1 cellular context compared by ENCODE assay signal in genomic region chr10:99329238-99329890, GRCh38.
TF ChIP-seq lines count a peak whose summit lies in the region.

CNNM1 (plus strand) TSS chr10:99329356; CDS start chr10:99329388, 32 bp downstream.

TF ChIP-seq in HepG2, 621 proteins besides CTCF, POLR2A, EP300 and RAD21 (continued from another document and continues in another):
- no peak; the same call in 1 of the 2 replicates for TF ChIP-seq ZNF350 (CRISPR knock-in tag; IDR thresholded peaks at IDR 0.05; ENCODE audit: borderline replicate concordance, low read depth)
- no peak for TF ChIP-seq NR2F1 (CRISPR knock-in tag; IDR thresholded peaks at IDR 0.05)
- TF ChIP-seq FOXK2 (IDR thresholded peaks at IDR 0.05): no peak
- no peak; the same call in 1 of the 2 replicates for TF ChIP-seq ZNF121 (CRISPR knock-in tag; IDR thresholded peaks at IDR 0.05)
- TF ChIP-seq ZSCAN12 (CRISPR knock-in tag; IDR thresholded peaks at IDR 0.05): no peak
- TF ChIP-seq XBP1 (CRISPR knock-in tag; IDR thresholded peaks at IDR 0.05): no peak
- TF ChIP-seq, protein P1, sequence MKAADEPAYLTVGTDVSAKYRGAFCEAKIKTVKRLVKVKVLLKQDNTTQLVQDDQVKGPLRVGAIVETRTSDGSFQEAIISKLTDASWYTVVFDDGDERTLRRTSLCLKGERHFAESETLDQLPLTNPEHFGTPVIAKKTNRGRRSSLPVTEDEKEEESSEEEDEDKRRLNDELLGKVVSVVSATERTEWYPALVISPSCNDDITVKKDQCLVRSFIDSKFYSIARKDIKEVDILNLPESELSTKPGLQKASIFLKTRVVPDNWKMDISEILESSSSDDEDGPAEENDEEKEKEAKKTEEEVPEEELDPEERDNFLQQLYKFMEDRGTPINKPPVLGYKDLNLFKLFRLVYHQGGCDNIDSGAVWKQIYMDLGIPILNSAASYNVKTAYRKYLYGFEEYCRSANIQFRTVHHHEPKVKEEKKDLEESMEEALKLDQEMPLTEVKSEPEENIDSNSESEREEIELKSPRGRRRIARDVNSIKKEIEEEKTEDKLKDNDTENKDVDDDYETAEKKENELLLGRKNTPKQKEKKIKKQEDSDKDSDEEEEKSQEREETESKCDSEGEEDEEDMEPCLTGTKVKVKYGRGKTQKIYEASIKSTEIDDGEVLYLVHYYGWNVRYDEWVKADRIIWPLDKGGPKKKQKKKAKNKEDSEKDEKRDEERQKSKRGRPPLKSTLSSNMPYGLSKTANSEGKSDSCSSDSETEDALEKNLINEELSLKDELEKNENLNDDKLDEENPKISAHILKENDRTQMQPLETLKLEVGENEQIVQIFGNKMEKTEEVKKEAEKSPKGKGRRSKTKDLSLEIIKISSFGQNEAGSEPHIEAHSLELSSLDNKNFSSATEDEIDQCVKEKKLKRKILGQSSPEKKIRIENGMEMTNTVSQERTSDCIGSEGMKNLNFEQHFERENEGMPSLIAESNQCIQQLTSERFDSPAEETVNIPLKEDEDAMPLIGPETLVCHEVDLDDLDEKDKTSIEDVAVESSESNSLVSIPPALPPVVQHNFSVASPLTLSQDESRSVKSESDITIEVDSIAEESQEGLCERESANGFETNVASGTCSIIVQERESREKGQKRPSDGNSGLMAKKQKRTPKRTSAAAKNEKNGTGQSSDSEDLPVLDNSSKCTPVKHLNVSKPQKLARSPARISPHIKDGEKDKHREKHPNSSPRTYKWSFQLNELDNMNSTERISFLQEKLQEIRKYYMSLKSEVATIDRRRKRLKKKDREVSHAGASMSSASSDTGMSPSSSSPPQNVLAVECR (CRISPR knock-in tag; IDR thresholded peaks at IDR 0.05; ENCODE audit: borderline replicate concordance): peak; percentile 65
- TF ChIP-seq, protein P2, sequence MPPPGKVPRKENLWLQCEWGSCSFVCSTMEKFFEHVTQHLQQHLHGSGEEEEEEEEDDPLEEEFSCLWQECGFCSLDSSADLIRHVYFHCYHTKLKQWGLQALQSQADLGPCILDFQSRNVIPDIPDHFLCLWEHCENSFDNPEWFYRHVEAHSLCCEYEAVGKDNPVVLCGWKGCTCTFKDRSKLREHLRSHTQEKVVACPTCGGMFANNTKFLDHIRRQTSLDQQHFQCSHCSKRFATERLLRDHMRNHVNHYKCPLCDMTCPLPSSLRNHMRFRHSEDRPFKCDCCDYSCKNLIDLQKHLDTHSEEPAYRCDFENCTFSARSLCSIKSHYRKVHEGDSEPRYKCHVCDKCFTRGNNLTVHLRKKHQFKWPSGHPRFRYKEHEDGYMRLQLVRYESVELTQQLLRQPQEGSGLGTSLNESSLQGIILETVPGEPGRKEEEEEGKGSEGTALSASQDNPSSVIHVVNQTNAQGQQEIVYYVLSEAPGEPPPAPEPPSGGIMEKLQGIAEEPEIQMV (CRISPR knock-in tag; IDR thresholded peaks at IDR 0.05; ENCODE audit: low read depth): no peak
- TF ChIP-seq CHD4 (IDR thresholded peaks at IDR 0.05; ENCODE audit: borderline replicate concordance, low read length): no peak
- no peak for TF ChIP-seq SP1 (IDR thresholded peaks at IDR 0.05)
- TF ChIP-seq SP1 (CRISPR knock-in tag; IDR thresholded peaks at IDR 0.05): no peak
- TF ChIP-seq ZNF530 (CRISPR knock-in tag; IDR thresholded peaks at IDR 0.05; ENCODE audit: low read depth): no peak
- TF ChIP-seq TFAP4 (IDR thresholded peaks at IDR 0.05; ENCODE audit: borderline replicate concordance, low read depth): no peak
- TF ChIP-seq CENPT (CRISPR knock-in tag; IDR thresholded peaks at IDR 0.05; ENCODE audit: low read depth): no peak
- TF ChIP-seq ZNF746 (CRISPR knock-in tag; IDR thresholded peaks at IDR 0.05): 0 out of 2 replicates have a peak, but pooled peaks have one; percentile 38
- no peak for TF ChIP-seq MAFF (IDR thresholded peaks at IDR 0.05; ENCODE audit: low read depth, low read length)
- TF ChIP-seq CREM (IDR thresholded peaks at IDR 0.05): no peak
- no peak for TF ChIP-seq CREM (CRISPR knock-in tag; IDR thresholded peaks at IDR 0.05)
- TF ChIP-seq ZBTB21 (CRISPR knock-in tag; IDR thresholded peaks at IDR 0.05): no peak
- no peak for TF ChIP-seq RXRB (CRISPR knock-in tag; IDR thresholded peaks at IDR 0.05; ENCODE audit: borderline replicate concordance)
- TF ChIP-seq ZNF468 (CRISPR knock-in tag; IDR thresholded peaks at IDR 0.05): no peak; the same call in 1 of the 2 replicates
- no peak for TF ChIP-seq U2AF2 (IDR thresholded peaks at IDR 0.05; ENCODE audit: low read depth, low read length)
- TF ChIP-seq, protein P3, sequence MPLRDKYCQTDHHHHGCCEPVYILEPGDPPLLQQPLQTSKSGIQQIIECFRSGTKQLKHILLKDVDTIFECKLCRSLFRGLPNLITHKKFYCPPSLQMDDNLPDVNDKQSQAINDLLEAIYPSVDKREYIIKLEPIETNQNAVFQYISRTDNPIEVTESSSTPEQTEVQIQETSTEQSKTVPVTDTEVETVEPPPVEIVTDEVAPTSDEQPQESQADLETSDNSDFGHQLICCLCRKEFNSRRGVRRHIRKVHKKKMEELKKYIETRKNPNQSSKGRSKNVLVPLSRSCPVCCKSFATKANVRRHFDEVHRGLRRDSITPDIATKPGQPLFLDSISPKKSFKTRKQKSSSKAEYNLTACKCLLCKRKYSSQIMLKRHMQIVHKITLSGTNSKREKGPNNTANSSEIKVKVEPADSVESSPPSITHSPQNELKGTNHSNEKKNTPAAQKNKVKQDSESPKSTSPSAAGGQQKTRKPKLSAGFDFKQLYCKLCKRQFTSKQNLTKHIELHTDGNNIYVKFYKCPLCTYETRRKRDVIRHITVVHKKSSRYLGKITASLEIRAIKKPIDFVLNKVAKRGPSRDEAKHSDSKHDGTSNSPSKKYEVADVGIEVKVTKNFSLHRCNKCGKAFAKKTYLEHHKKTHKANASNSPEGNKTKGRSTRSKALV (CRISPR knock-in tag; IDR thresholded peaks at IDR 0.05): no peak; the same call in 1 of the 2 replicates
- TF ChIP-seq RNF2 (conservative IDR thresholded peaks at IDR 0.05; ENCODE audit: low read depth): no peak
- no peak for TF ChIP-seq TEAD2 (CRISPR knock-in tag; IDR thresholded peaks at IDR 0.05)
- no peak for TF ChIP-seq ZSCAN30 (CRISPR knock-in tag; IDR thresholded peaks at IDR 0.05)
- no peak for TF ChIP-seq TBL1XR1 (IDR thresholded peaks at IDR 0.05; ENCODE audit: borderline replicate concordance, low read length, partially characterized antibody)
- no peak for TF ChIP-seq KDM5A (IDR thresholded peaks at IDR 0.05; ENCODE audit: borderline replicate concordance, low read length)
- TF ChIP-seq ZNF414 (CRISPR knock-in tag; IDR thresholded peaks at IDR 0.05): peak; percentile 61
- no peak for TF ChIP-seq HOXD1 (CRISPR knock-in tag; IDR thresholded peaks at IDR 0.05)
- TF ChIP-seq ZNF775 (CRISPR knock-in tag; IDR thresholded peaks at IDR 0.05; ENCODE audit: borderline replicate concordance): no peak
- TF ChIP-seq ETV6 (CRISPR knock-in tag; conservative IDR thresholded peaks at IDR 0.05): no peak
- no peak for TF ChIP-seq RFXANK (CRISPR knock-in tag; IDR thresholded peaks at IDR 0.05)
- TF ChIP-seq ZMYM4 (CRISPR knock-in tag; IDR thresholded peaks at IDR 0.05): peak; percentile 50; the same call in 1 of the 2 replicates
- no peak for TF ChIP-seq ZSCAN20 (CRISPR knock-in tag; IDR thresholded peaks at IDR 0.05; ENCODE audit: borderline replicate concordance)
- 0 out of 2 replicates have a peak, but pooled peaks have one; percentile 44 for TF ChIP-seq NR1H2 (CRISPR knock-in tag; IDR thresholded peaks at IDR 0.05; ENCODE audit: borderline replicate concordance, low read depth)
- peak; percentile 47; the same call in 1 of the 2 replicates for TF ChIP-seq PITX1 (CRISPR knock-in tag; IDR thresholded peaks at IDR 0.05)
- 0 out of 2 replicates have a peak, but pooled peaks have one; percentile 74 for TF ChIP-seq ZNF329 (CRISPR knock-in tag; IDR thresholded peaks at IDR 0.05; ENCODE audit: low read depth)
- 0 out of 2 replicates have a peak, but pooled peaks have one; percentile 31 for TF ChIP-seq ZBTB46 (CRISPR knock-in tag; IDR thresholded peaks at IDR 0.05; ENCODE audit: borderline replicate concordance)
- TF ChIP-seq, protein P4, sequence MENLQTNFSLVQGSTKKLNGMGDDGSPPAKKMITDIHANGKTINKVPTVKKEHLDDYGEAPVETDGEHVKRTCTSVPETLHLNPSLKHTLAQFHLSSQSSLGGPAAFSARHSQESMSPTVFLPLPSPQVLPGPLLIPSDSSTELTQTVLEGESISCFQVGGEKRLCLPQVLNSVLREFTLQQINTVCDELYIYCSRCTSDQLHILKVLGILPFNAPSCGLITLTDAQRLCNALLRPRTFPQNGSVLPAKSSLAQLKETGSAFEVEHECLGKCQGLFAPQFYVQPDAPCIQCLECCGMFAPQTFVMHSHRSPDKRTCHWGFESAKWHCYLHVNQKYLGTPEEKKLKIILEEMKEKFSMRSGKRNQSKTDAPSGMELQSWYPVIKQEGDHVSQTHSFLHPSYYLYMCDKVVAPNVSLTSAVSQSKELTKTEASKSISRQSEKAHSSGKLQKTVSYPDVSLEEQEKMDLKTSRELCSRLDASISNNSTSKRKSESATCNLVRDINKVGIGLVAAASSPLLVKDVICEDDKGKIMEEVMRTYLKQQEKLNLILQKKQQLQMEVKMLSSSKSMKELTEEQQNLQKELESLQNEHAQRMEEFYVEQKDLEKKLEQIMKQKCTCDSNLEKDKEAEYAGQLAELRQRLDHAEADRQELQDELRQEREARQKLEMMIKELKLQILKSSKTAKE (CRISPR knock-in tag; IDR thresholded peaks at IDR 0.05; ENCODE audit: borderline replicate concordance): 0 out of 2 replicates have a peak, but pooled peaks have one; percentile 49
- TF ChIP-seq MTA3 (CRISPR knock-in tag; IDR thresholded peaks at IDR 0.05): no peak
- TF ChIP-seq ZNF180 (CRISPR knock-in tag; IDR thresholded peaks at IDR 0.05; ENCODE audit: borderline replicate concordance, low read depth): no peak
- TF ChIP-seq ZSCAN29 (CRISPR knock-in tag; conservative IDR thresholded peaks at IDR 0.05): 0 out of 2 replicates have a peak, but pooled peaks have one; percentile 40
- TF ChIP-seq PCBP2 (optimal IDR thresholded peaks at IDR 0.05; ENCODE audit: low read depth, low read length, poor library complexity, severe bottlenecking): no peak
- TF ChIP-seq MTF2 (CRISPR knock-in tag; IDR thresholded peaks at IDR 0.05; ENCODE audit: borderline replicate concordance): no peak; the same call in 1 of the 2 replicates
- no peak; the same call in 1 of the 2 replicates for TF ChIP-seq ZNF280B (CRISPR knock-in tag; IDR thresholded peaks at IDR 0.05; ENCODE audit: borderline replicate concordance)
- no peak for TF ChIP-seq SIN3B (IDR thresholded peaks at IDR 0.05; ENCODE audit: low read length)
- TF ChIP-seq IRF2 (CRISPR knock-in tag; IDR thresholded peaks at IDR 0.05): no peak; the same call in 1 of the 2 replicates
- TF ChIP-seq, protein P5, sequence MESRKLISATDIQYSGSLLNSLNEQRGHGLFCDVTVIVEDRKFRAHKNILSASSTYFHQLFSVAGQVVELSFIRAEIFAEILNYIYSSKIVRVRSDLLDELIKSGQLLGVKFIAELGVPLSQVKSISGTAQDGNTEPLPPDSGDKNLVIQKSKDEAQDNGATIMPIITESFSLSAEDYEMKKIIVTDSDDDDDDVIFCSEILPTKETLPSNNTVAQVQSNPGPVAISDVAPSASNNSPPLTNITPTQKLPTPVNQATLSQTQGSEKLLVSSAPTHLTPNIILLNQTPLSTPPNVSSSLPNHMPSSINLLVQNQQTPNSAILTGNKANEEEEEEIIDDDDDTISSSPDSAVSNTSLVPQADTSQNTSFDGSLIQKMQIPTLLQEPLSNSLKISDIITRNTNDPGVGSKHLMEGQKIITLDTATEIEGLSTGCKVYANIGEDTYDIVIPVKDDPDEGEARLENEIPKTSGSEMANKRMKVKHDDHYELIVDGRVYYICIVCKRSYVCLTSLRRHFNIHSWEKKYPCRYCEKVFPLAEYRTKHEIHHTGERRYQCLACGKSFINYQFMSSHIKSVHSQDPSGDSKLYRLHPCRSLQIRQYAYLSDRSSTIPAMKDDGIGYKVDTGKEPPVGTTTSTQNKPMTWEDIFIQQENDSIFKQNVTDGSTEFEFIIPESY (CRISPR knock-in tag; IDR thresholded peaks at IDR 0.05): 0 out of 2 replicates have a peak, but pooled peaks have one; percentile 11
- peak; percentile 89 for TF ChIP-seq ZMAT3 (CRISPR knock-in tag; conservative IDR thresholded peaks at IDR 0.05)
- TF ChIP-seq FOXA3 (CRISPR knock-in tag; IDR thresholded peaks at IDR 0.05): no peak
- no peak for TF ChIP-seq PHF21A (CRISPR knock-in tag; IDR thresholded peaks at IDR 0.05)
- 0 out of 2 replicates have a peak, but pooled peaks have one; percentile 37 for TF ChIP-seq ZNF17 (CRISPR knock-in tag; IDR thresholded peaks at IDR 0.05)
